ENCODE assay signal across 10 cellular contexts in the genomic region with DNA sequence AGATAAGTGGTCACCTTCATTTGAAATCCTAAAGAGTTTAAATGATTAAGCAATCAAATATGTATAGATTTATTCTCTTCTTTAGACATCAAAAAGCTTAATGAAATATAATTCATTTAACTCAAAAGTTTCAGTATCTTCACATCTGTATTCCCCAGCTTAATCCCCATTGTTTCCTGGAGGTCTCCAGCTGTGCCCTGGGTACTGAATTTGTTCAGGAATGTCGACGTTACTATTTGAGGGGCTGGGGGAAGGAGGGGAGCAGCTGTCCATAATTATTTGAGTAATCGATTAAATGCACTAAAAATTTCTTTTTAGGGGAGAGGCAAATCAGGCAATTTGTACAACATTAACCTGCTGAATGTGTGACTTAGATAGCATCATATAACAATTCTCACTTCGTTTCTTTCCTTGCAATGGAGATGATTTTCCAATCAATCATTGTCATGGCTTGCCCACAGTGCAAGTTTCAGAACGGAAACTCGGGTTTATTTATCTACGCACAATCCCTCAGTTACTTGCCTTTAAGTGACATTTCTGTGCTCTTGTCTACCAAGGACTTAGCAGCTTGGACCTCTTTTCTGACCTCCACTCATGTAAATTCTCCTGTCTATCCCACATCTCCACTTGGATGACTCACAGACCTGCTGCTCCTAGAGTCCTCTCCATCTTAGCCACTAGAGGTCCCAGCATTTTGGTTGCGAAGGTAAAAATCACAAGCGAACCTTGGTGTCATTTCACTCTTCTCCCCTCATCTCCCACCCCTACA. TPM values are rescaled to one million over a fixed set of nuclear protein-coding genes. Genes with fewer than 3 reads are reported as not detected.
DNase-seq lines count a peak whose midpoint lies in the region; ATAC-seq and TF ChIP-seq lines count a peak whose summit lies in the region.
"Had no signal": no experiment of that assay in that cellular context is flagged by ENCODE, and none has a peak within 500 bp of the region (broad histone marks: within the 10 kb centered on the region; RNA-seq: fewer than 3 reads in every experiment).

No MANE protein-coding gene starts in this region.

- 31 to 43% methylated on average over 9 of the region's 9 CpGs for WGBS in esophagus squamous epithelium, 2 donors

- H3K9me3 ChIP-seq in HEK293 (ENCODE audit: control insufficient read depth, insufficient read depth, low read depth, low read length) (no peaks in the 10 kb centered on the region), esophagus squamous epithelium (no peaks in the 10 kb centered on the region)

- peaks cover 0 to 70% (median 8%) of the 10 kb centered on the region in 4 donors for H3K27me3 ChIP-seq in esophagus squamous epithelium

- CTCF ChIA-PET in HEK293 (lab: Yijun Ruan, JAX), result interaction anchor here (1.1 kb wide), 1 partner anchor 167 kb away, joined by 3 read pairs; no protein-coding TSS in a partner anchor

- H3K27ac Mint-ChIP-seq in stimulated activated effector memory CD8-positive, alpha-beta T cell treated with anti-CD3 and anti-CD28 coated beads, Interleukin-12 subunit alpha, Interleukin-12 subunit beta, amount 100 ng/mL, for 72 hours, result no peak overlapping the region
- H3K27ac Mint-ChIP-seq: activated naive CD4-positive, alpha-beta T cell treated with anti-CD3 and anti-CD28 coated beads, Interleukin-2, amount 10 ng/mL, durations not matched to agents 7 days and 5 days had no signal

- no peak for TF ChIP-seq POLR2A in esophagus squamous epithelium (IDR thresholded peaks at IDR 0.05)

- H3K9me3 Mint-ChIP-seq in stimulated activated effector memory CD8-positive, alpha-beta T cell treated with anti-CD3 and anti-CD28 coated beads, Interleukin-12 subunit alpha, Interleukin-12 subunit beta, amount 100 ng/mL, for 72 hours, result peaks cover 6% of the 10 kb centered on the region
- H3K9me3 Mint-ChIP-seq: activated naive CD4-positive, alpha-beta T cell treated with anti-CD3 and anti-CD28 coated beads, Interleukin-2, amount 10 ng/mL, durations not matched to agents 7 days and 5 days had no signal

- TF ChIP-seq CTCF in HEK293 (tag by site-specific recombination; IDR thresholded peaks at IDR 0.05) (0 out of 2 replicates have a peak, but pooled peaks have one; percentile 17), esophagus squamous epithelium (IDR thresholded peaks at IDR 0.05) (no peak)

- peak; percentile 13 for DNase-seq in Daoy (ENCODE audit: low read depth)
- peak; percentile 55 for DNase-seq in SK-MEL-5 (ENCODE audit: low read depth, low spot score)
- peak; percentile 25 for DNase-seq in iPS-NIHi11 (ENCODE audit: low spot score)
- DNase-seq in esophagus squamous epithelium (lab: John Stamatoyannopoulos, UW), result no peak
- DNase-seq in stimulated activated effector memory CD8-positive, alpha-beta T cell treated with anti-CD3 and anti-CD28 coated beads, Interleukin-12 subunit alpha, Interleukin-12 subunit beta, amount 100 ng/mL, for 72 hours (ENCODE audit: low spot score in 2 of 2), result no peak
- no peak for DNase-seq in NCI-H2081 treated with DMSO at 0.1 percent for 48 hours (lab: John Stamatoyannopoulos, UW)
- DNase-seq: activated naive CD4-positive, alpha-beta T cell treated with anti-CD3 and anti-CD28 coated beads, Interleukin-2, amount 10 ng/mL, durations not matched to agents 7 days and 5 days; NCI-H446 treated with DMSO at 0.1 percent for 48 hours had no signal

- H3K4me3 Mint-ChIP-seq in stimulated activated effector memory CD8-positive, alpha-beta T cell treated with anti-CD3 and anti-CD28 coated beads, Interleukin-12 subunit alpha, Interleukin-12 subunit beta, amount 100 ng/mL, for 72 hours, result no peak overlapping the region
- H3K4me3 Mint-ChIP-seq: activated naive CD4-positive, alpha-beta T cell treated with anti-CD3 and anti-CD28 coated beads, Interleukin-2, amount 10 ng/mL, durations not matched to agents 7 days and 5 days had no signal

- intact Hi-C loops in esophagus squamous epithelium (cut with DNase I), result no loop called here

- H3K4me1 ChIP-seq in HEK293 (ENCODE audit: control insufficient read depth, insufficient read depth, low read length) (no peaks in the 10 kb centered on the region), esophagus squamous epithelium (peaks cover 3 to 25% (median 13%) of the 10 kb centered on the region in 3 donors)

- H3K4me1 Mint-ChIP-seq in stimulated activated effector memory CD8-positive, alpha-beta T cell treated with anti-CD3 and anti-CD28 coated beads, Interleukin-12 subunit alpha, Interleukin-12 subunit beta, amount 100 ng/mL, for 72 hours, result no peaks in the 10 kb centered on the region
- H3K4me1 Mint-ChIP-seq: activated naive CD4-positive, alpha-beta T cell treated with anti-CD3 and anti-CD28 coated beads, Interleukin-2, amount 10 ng/mL, durations not matched to agents 7 days and 5 days had no signal

- in situ Hi-C loops in SK-MEL-5 (cut with HindIII; ENCODE audit: low pct_unique_long_range_greater_than_20kb, low sequenced_read_pairs), result no loop called here

- no peak overlapping the region for H3K27ac ChIP-seq in HEK293 (ENCODE audit: extremely low read depth, low read depth, low read length)
- H3K27ac ChIP-seq in esophagus squamous epithelium, result no peak overlapping the region

- no peaks in the 10 kb centered on the region for H3K36me3 ChIP-seq in HEK293 (ENCODE audit: control insufficient read depth in 2 of 2, insufficient read depth in 1 of 2, low read length in 2 of 2)
- no peaks in the 10 kb centered on the region for H3K36me3 ChIP-seq in esophagus squamous epithelium

- POLR2A ChIA-PET in HEK293 (lab: Yijun Ruan, JAX), result no interaction called here

- no peaks in the 10 kb centered on the region for H3K36me3 Mint-ChIP-seq in stimulated activated effector memory CD8-positive, alpha-beta T cell treated with anti-CD3 and anti-CD28 coated beads, Interleukin-12 subunit alpha, Interleukin-12 subunit beta, amount 100 ng/mL, for 72 hours
- H3K36me3 Mint-ChIP-seq: activated naive CD4-positive, alpha-beta T cell treated with anti-CD3 and anti-CD28 coated beads, Interleukin-2, amount 10 ng/mL, durations not matched to agents 7 days and 5 days had no signal

- ATAC-seq in stimulated activated effector memory CD8-positive, alpha-beta T cell treated with anti-CD3 and anti-CD28 coated beads, Interleukin-12 subunit alpha, Interleukin-12 subunit beta, amount 100 ng/mL, for 72 hours, result no peak
- ATAC-seq in HG02885 (IDR thresholded peaks at IDR 0.05; ENCODE audit: poor library complexity, unreplicated experiment), result no peak

- H3K4me3 ChIP-seq in HEK293 (ENCODE audit: low read depth, low read length) (no peak overlapping the region), esophagus squamous epithelium (no peak overlapping the region)

TF ChIP-seq in HEK293, 187 proteins besides CTCF, POLR2A, EP300 and RAD21 (continues in another document):
- TF ChIP-seq ZNF585B (tag by site-specific recombination; IDR thresholded peaks at IDR 0.05), result no peak
- no peak for TF ChIP-seq PATZ1 (tag by site-specific recombination; IDR thresholded peaks at IDR 0.05)
- TF ChIP-seq SETDB1 (IDR thresholded peaks at IDR 0.05; ENCODE audit: insufficient read length, low read length), result no peak
- no peak for TF ChIP-seq ZNF514 (tag by site-specific recombination; IDR thresholded peaks at IDR 0.05)
- no peak for TF ChIP-seq KLF17 (tag by site-specific recombination; IDR thresholded peaks at IDR 0.05)
- no peak for TF ChIP-seq ZBTB20 (tag by site-specific recombination; IDR thresholded peaks at IDR 0.05)
- no peak for TF ChIP-seq ZNF114 (tag by site-specific recombination; IDR thresholded peaks at IDR 0.05)
- TF ChIP-seq ZNF692 (tag by site-specific recombination; IDR thresholded peaks at IDR 0.05), result no peak
- TF ChIP-seq HOXA7 (CRISPR knock-in tag; IDR thresholded peaks at IDR 0.05; ENCODE audit: borderline replicate concordance), result no peak
- TF ChIP-seq ZNF2 (tag by site-specific recombination; IDR thresholded peaks at IDR 0.05), result no peak
- TF ChIP-seq ZNF184 (tag by site-specific recombination; IDR thresholded peaks at IDR 0.05), result no peak

RNA-seq across cellular contexts. Expression of gene DOK5, which starts 3.9 kb away (rescaled TPM):
- 0.06 and 0.91 TPM in 2 replicates for total RNA-seq in Daoy (2014; rRNA removed; shearing (Covaris generic))
- 2.2 and 2.8 TPM in 2 replicates for total RNA-seq in SK-MEL-5 (2014; rRNA removed; shearing (Covaris generic))
- polyA plus RNA-seq in SK-MEL-5 (2015; cell fraction: cytosol; rRNA removed), result 0.84 and 1.0 TPM in 2 replicates
- 0.68 and 1.4 TPM in 2 replicates for polyA plus RNA-seq in SK-MEL-5 (2015; cell fraction: nucleus; rRNA removed)
- 1 to 10 TPM in 1 of 4 donors, under 1 TPM in 1, not detected in 2; 0.38 to 1.3 TPM for total RNA-seq in esophagus squamous epithelium

Comparison
In these comparisons a context has a peak if more than half of its experiments do, and no peak if none do; other contexts are left out.
1. DNase-seq: peak in Daoy (single experiment), SK-MEL-5 (single experiment) and iPS-NIHi11 (single experiment); none in esophagus squamous epithelium (single experiment), stimulated activated effector memory CD8-positive, alpha-beta T cell treated with anti-CD3 and anti-CD28 coated beads, Interleukin-12 subunit alpha, Interleukin-12 subunit beta, amount 100 ng/mL, for 72 hours (0 of 2) and NCI-H2081 treated with DMSO at 0.1 percent for 48 hours (single experiment).